Comparison of ENCODE assay signal across 21 cellular contexts in genomic region chr19:47058621-47059020, GRCh38. TPM values are rescaled to one million over a fixed set of nuclear protein-coding genes. Genes with fewer than 3 reads are reported as not detected.
DNase-seq lines count a peak whose midpoint lies in the region; ATAC-seq, FAIRE-seq and TF ChIP-seq lines count a peak whose summit lies in the region.
"Had no signal": no experiment of that assay in that cellular context is flagged by ENCODE, and none has a peak within 500 bp of the region (broad histone marks: within the 10 kb centered on the region; RNA-seq: fewer than 3 reads in every experiment).

No MANE protein-coding gene starts in this region.

- no peak overlapping the region for H3K23ac ChIP-seq in trophoblast cell (ENCODE audit: low read length)

- peaks cover 0 to under 1% of the 10 kb centered on the region in 2 experiments; a peak in 2 of 3 replicates for H3K36me3 ChIP-seq in HEK293 (ENCODE audit: control insufficient read depth in 2 of 2, insufficient read depth in 1 of 2, low read length in 2 of 2)
- H3K36me3 ChIP-seq in astrocyte (ENCODE audit: insufficient read depth, low read length), result no peaks in the 10 kb centered on the region
- H3K36me3 ChIP-seq in trophoblast cell (ENCODE audit: control insufficient read depth in 1 of 2, insufficient read depth in 2 of 2, low read length in 2 of 2), result no peaks in the 10 kb centered on the region
- H3K36me3 ChIP-seq in ovary, result no peaks in the 10 kb centered on the region

- H3K4me3 ChIP-seq in HEK293 (ENCODE audit: low read depth, low read length) (no peak overlapping the region), astrocyte (ENCODE audit: insufficient read depth, low read depth, low read length) (no peak overlapping the region), trophoblast cell (ENCODE audit: low read depth, low read length) (peak overlapping the region; percentile 50), ovary (no peak overlapping the region)

- WGBS in trophoblast cell (ENCODE audit: extremely low coverage, insufficient coverage, insufficient read length), result no CpG with 5 or more reads among the region's 11 CpGs
- 59 to 76% (median 59%) methylated on average over 11 of the region's 11 CpGs for WGBS in ovary, 3 donors

- peak; percentile 52 for ATAC-seq in left colon
- ATAC-seq in GM18909 (IDR thresholded peaks at IDR 0.05; ENCODE audit: poor library complexity, unreplicated experiment), result no peak

- no peak overlapping the region for H4K91ac ChIP-seq in trophoblast cell (ENCODE audit: low read depth, low read length)

- no peak for FAIRE-seq in astrocyte (lab: Jason Lieb, UNC)
- FAIRE-seq: G401.6, GM12891 had no signal

- H2BK120ac ChIP-seq in trophoblast cell (ENCODE audit: insufficient read depth, low read length, poor library complexity), result no peak overlapping the region

- no peak overlapping the region for H3K9ac ChIP-seq in astrocyte (ENCODE audit: low read length)
- H3K9ac ChIP-seq in trophoblast cell (ENCODE audit: low read length), result no peak overlapping the region

- H3K27ac ChIP-seq in HEK293 (ENCODE audit: extremely low read depth, low read depth, low read length) (no peak overlapping the region), astrocyte (ENCODE audit: low read depth, low read length) (no peak overlapping the region), trophoblast cell (ENCODE audit: low read depth, low read length) (peak overlapping the region; percentile 4), ovary (no peak overlapping the region)
- H3K27ac ChIP-seq: HL-60 had no signal

- TF ChIP-seq CTCF in HEK293 (tag by site-specific recombination; IDR thresholded peaks at IDR 0.05) (no peak), astrocyte (IDR thresholded peaks at IDR 0.05; ENCODE audit: insufficient read depth, low read depth, low read length) (no peak), glutamatergic neuron (IDR thresholded peaks at IDR 0.05; ENCODE audit: partially characterized antibody, unreplicated experiment) (no peak), ovary (IDR thresholded peaks at IDR 0.05) (no peak)

- H3K79me2 ChIP-seq in astrocyte (ENCODE audit: insufficient read depth, low read length), result no peaks in the 10 kb centered on the region
- no peaks in the 10 kb centered on the region for H3K79me2 ChIP-seq in trophoblast cell (ENCODE audit: control insufficient read depth, insufficient read depth, low read length, poor library complexity)

- H4K8ac ChIP-seq in trophoblast cell (ENCODE audit: low read depth, low read length), result no peak overlapping the region

- H3K4me1 Mint-ChIP-seq in astrocyte (ENCODE audit: low read depth, unreplicated experiment) (peaks cover 6% of the 10 kb centered on the region), glutamatergic neuron (ENCODE audit: low read depth, unreplicated experiment) (peaks cover 2% of the 10 kb centered on the region)

- intact Hi-C loops in left colon (cut with DNase I, micrococcal nuclease), result no loop called here
- intact Hi-C loops in ovary (cut with DNase I), result no loop called here

- no peak overlapping the region for H3K14ac ChIP-seq in trophoblast cell (ENCODE audit: low read length)

- H3K36me3 Mint-ChIP-seq in astrocyte (ENCODE audit: low read depth, unreplicated experiment) (peaks cover 13% of the 10 kb centered on the region), glutamatergic neuron (ENCODE audit: unreplicated experiment) (no peaks in the 10 kb centered on the region)
- H3K36me3 Mint-ChIP-seq: CD4-positive, CD25-positive, alpha-beta regulatory T cell had no signal

- POLR2A ChIA-PET in HEK293 (lab: Yijun Ruan, JAX), result interaction anchor here (0.6 to 2.1 kb wide), 6 partner anchors 9 to 168 kb away, joined by 3 to 6 read pairs (median 4); partner anchors contain the start of gene ZC3H4

- H3K4me1 ChIP-seq in HEK293 (ENCODE audit: control insufficient read depth, insufficient read depth, low read length), result peaks cover 6% of the 10 kb centered on the region
- H3K4me1 ChIP-seq in astrocyte (ENCODE audit: insufficient read depth, low read length), result peaks cover 9% of the 10 kb centered on the region
- H3K4me1 ChIP-seq in trophoblast cell (ENCODE audit: control insufficient read depth in 1 of 2, insufficient read depth in 2 of 2, low read length in 2 of 2), result peaks cover 18 to 20% of the 10 kb centered on the region in 2 experiments
- no peaks in the 10 kb centered on the region for H3K4me1 ChIP-seq in ovary (ENCODE audit: insufficient read depth)

- no peaks in the 10 kb centered on the region for H3K27me3 ChIP-seq in astrocyte (ENCODE audit: insufficient read depth, low read length)
- H3K27me3 ChIP-seq in trophoblast cell (ENCODE audit: insufficient read depth, low read length), result no peaks in the 10 kb centered on the region
- H3K27me3 ChIP-seq in ovary, result no peaks in the 10 kb centered on the region

- no peak overlapping the region for H3K4me2 ChIP-seq in astrocyte (ENCODE audit: low read length)
- H3K4me2 ChIP-seq in trophoblast cell (ENCODE audit: low read length), result peak overlapping the region; percentile 22

- no peak overlapping the region for H2BK12ac ChIP-seq in trophoblast cell (ENCODE audit: low read length)

- TF ChIP-seq EP300 in ovary (IDR thresholded peaks at IDR 0.05), result no peak

- H3K27me3 Mint-ChIP-seq in astrocyte (ENCODE audit: low read depth, unreplicated experiment), result peaks cover 6% of the 10 kb centered on the region
- peaks cover 3% of the 10 kb centered on the region for H3K27me3 Mint-ChIP-seq in glutamatergic neuron (ENCODE audit: unreplicated experiment)

- H3K27ac Mint-ChIP-seq in astrocyte (ENCODE audit: unreplicated experiment) (no peak overlapping the region), glutamatergic neuron (ENCODE audit: unreplicated experiment) (no peak overlapping the region)
- H3K27ac Mint-ChIP-seq: CD4-positive, CD25-positive, alpha-beta regulatory T cell had no signal

- no peak overlapping the region for H2AK5ac ChIP-seq in trophoblast cell (ENCODE audit: low read length)

- no peak overlapping the region for H4K12ac ChIP-seq in trophoblast cell (ENCODE audit: low read depth, low read length)

- H3K79me1 ChIP-seq in trophoblast cell (ENCODE audit: low read length), result peaks cover 2% of the 10 kb centered on the region

- no peak for TF ChIP-seq POLR2A in ovary (IDR thresholded peaks at IDR 0.05)

- H3K4me3 Mint-ChIP-seq in astrocyte (ENCODE audit: unreplicated experiment), result peak overlapping the region; percentile 34
- H3K4me3 Mint-ChIP-seq in glutamatergic neuron (ENCODE audit: unreplicated experiment), result no peak overlapping the region
- H3K4me3 Mint-ChIP-seq: CD4-positive, CD25-positive, alpha-beta regulatory T cell had no signal

- H2BK5ac ChIP-seq in trophoblast cell (ENCODE audit: low read depth, low read length, poor library complexity), result no peak overlapping the region

- H2AFZ ChIP-seq in astrocyte (ENCODE audit: low read depth, low read length), result no peak overlapping the region
- H2AFZ ChIP-seq in trophoblast cell (ENCODE audit: insufficient read depth, low read length, poor library complexity), result no peak overlapping the region

- H3K4ac ChIP-seq in trophoblast cell (ENCODE audit: low read depth, low read length), result no peak overlapping the region

- H3K9me3 ChIP-seq in HEK293 (ENCODE audit: control insufficient read depth, insufficient read depth, low read depth, low read length) (no peaks in the 10 kb centered on the region), astrocyte (ENCODE audit: insufficient read depth, low read depth, low read length) (no peaks in the 10 kb centered on the region), trophoblast cell (ENCODE audit: insufficient read depth, low read depth, low read length) (no peaks in the 10 kb centered on the region), ovary (no peaks in the 10 kb centered on the region)

- CTCF ChIA-PET in HEK293 (lab: Yijun Ruan, JAX), result interaction anchor here (0.7 kb wide), 2 partner anchors 46 to 185 kb away, joined by 3 read pairs; no protein-coding TSS in a partner anchor

- peaks cover 3% of the 10 kb centered on the region for H4K20me1 ChIP-seq in astrocyte (ENCODE audit: insufficient read depth, low read length)

- DNase-seq in astrocyte (ENCODE audit: low read depth) (no peak), left colon (no peak), trophoblast cell (peak; percentile 90 to 96), germinal center (ENCODE audit: low spot score) (no peak), glutamatergic neuron (no peak), ovary (no peak)
- DNase-seq: ACHN; Calu3; CD4-positive, CD25-positive, alpha-beta regulatory T cell; DMS79; GOT3; Karpas-422; NCI-H1417 treated with DMSO at 0.1 percent for 48 hours; NCI-H2029 treated with DMSO at 0.1 percent for 48 hours; NCI-H510A treated with DMSO at 0.1 percent for 48 hours; SIG-M5 had no signal

- H3K9me3 Mint-ChIP-seq in astrocyte (ENCODE audit: unreplicated experiment), result no peaks in the 10 kb centered on the region
- peaks cover 4% of the 10 kb centered on the region for H3K9me3 Mint-ChIP-seq in glutamatergic neuron (ENCODE audit: unreplicated experiment)
- H3K9me3 Mint-ChIP-seq: CD4-positive, CD25-positive, alpha-beta regulatory T cell had no signal

- no peak overlapping the region for H3K18ac ChIP-seq in trophoblast cell (ENCODE audit: low read length)

RNA-seq across cellular contexts. Expression of gene TMEM160, which starts 10.2 kb away (rescaled TPM):
- 36.5 and 39.9 TPM in 2 replicates for total RNA-seq in astrocyte
- total RNA-seq in left colon, result 10 to 100 TPM; 27.6 to 33.1 TPM
- 32.3 and 35.7 TPM in 2 replicates for polyA plus RNA-seq in trophoblast cell (2013)
- 31.0 TPM for total RNA-seq in glutamatergic neuron (ENCODE audit: unreplicated experiment)
- total RNA-seq in ovary, result 10 to 100 TPM; 13.9 to 49.1 (median 19.3) TPM
- 1 to 10 TPM in 1 of 2 donors, not detected in 1; 8.6 TPM for polyA plus RNA-seq in ovary

RNA-seq across cellular contexts. Expression of gene NPAS1, which starts 39.0 kb away (rescaled TPM):
- total RNA-seq in astrocyte (2.5 and 3.6 TPM in 2 replicates), left colon (1 to 10 TPM in 1 of 2 donors, under 1 TPM in 1; 0.37 to 1.6 TPM), glutamatergic neuron (ENCODE audit: unreplicated experiment) (1.7 TPM), ovary (under 1 TPM in 4 of 7 donors, not detected in 3; 0.15 to 0.57 (median 0.35) TPM)
- polyA plus RNA-seq in trophoblast cell (2013), result 0.43 and 0.53 TPM in 2 replicates
- under 1 TPM in 1 of 2 donors, not detected in 1; 0.31 TPM for polyA plus RNA-seq in ovary

RNA-seq across cellular contexts. Expression of gene ZC3H4, which starts 55.0 kb away (rescaled TPM):
- total RNA-seq in astrocyte (36.6 and 42.3 TPM in 2 replicates), left colon (10 to 100 TPM; 45.8 to 47.0 TPM), glutamatergic neuron (ENCODE audit: unreplicated experiment) (50.3 TPM), ovary (10 to 100 TPM; 10.7 to 58.2 (median 50.0) TPM)
- 17.0 and 17.4 TPM in 2 replicates for polyA plus RNA-seq in trophoblast cell (2013)
- polyA plus RNA-seq in ovary, result 10 to 100 TPM; 18.5 to 38.8 TPM

Comparison
In these comparisons a context has a peak if more than half of its experiments do, and no peak if none do; other contexts are left out.
1. DNase-seq: peak in trophoblast cell (2 of 2); none in astrocyte (single experiment), left colon (0 of 2), germinal center (single experiment), glutamatergic neuron (single experiment) and ovary (0 of 5).